In the genomic region with DNA sequence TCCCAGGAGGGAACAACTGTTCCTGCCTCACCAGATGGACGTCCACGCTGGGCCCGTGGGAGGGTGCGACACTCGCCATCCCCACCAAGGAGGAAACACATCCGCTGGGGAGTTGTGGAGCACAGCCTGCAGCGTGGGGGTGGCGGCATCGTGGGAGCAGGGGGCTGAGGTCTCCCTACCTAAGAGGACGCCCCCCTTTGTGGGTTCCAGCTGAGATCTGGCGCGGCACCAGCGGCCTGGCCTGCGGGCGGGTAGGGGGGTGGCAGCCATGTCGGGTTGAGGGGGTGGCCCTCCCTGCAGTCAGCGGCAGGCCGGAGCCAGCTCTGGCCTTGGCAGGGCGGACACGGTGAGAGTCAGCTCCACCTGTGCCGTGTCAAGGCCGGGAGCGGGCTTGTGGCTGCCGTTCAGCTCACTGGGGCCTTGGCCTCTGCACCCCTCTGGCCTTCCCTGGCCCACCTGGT, we compare ENCODE assay signal across 18 cellular contexts.
"Had no signal": no experiment of that assay in that cellular context is flagged by ENCODE, and none has a peak within 500 bp of the region (broad histone marks: within the 10 kb centered on the region; RNA-seq: fewer than 3 reads in every experiment).

No MANE protein-coding gene starts in this region.

- DNase-seq: activated CD4-positive, alpha-beta T cell treated with anti-CD3 and anti-CD28 coated beads, Interleukin-2, amount 10 ng/mL, durations not matched to agents 24 days and 14 days; activated CD8-positive, alpha-beta T cell treated with anti-CD3 and anti-CD28 coated beads for 36 hours; activated naive CD4-positive, alpha-beta T cell; activated naive CD8-positive, alpha-beta T cell treated with anti-CD3 and anti-CD28 coated beads, Interleukin-2, amount 10 ng/mL, durations not matched to agents 7 days and 5 days; activated T-cell treated with anti-CD3 and anti-CD28 coated beads, Interleukin-2, amount 50 U/mL, for 1 hour; amygdala; gastrocnemius medialis; head of caudate nucleus; naive B cell; stimulated activated CD8-positive, alpha-beta memory T cell treated with anti-CD3 and anti-CD28 coated beads, Interleukin-4, amount 100 ng/mL, for 48 hours; stimulated activated naive CD4-positive, alpha-beta T cell treated with Interleukin-2 at 50 U/mL for 16 hours; transverse colon had no signal

- H3K36me3 ChIP-seq: gastrocnemius medialis, ovary, right lobe of liver, transverse colon had no signal

- H3K27ac ChIP-seq: coronary artery, gastrocnemius medialis, right lobe of liver had no signal

- H3K4me3 ChIP-seq: coronary artery, gastrocnemius medialis, ovary, right lobe of liver, transverse colon had no signal

- H3K4me3 Mint-ChIP-seq: activated CD4-positive, alpha-beta T cell treated with anti-CD3 and anti-CD28 coated beads, Interleukin-2, amount 10 ng/mL, durations not matched to agents 24 days and 14 days; activated CD8-positive, alpha-beta T cell treated with anti-CD3 and anti-CD28 coated beads for 36 hours; activated naive CD8-positive, alpha-beta T cell treated with anti-CD3 and anti-CD28 coated beads, Interleukin-2, amount 10 ng/mL, durations not matched to agents 7 days and 5 days; activated T-helper 17 cell treated with anti-CD3 and anti-CD28 coated beads, Interleukin-2, amount 50 U/mL, for 72 hours; naive B cell had no signal

- H3K36me3 Mint-ChIP-seq: activated naive CD8-positive, alpha-beta T cell treated with anti-CD3 and anti-CD28 coated beads, Interleukin-2, amount 10 ng/mL, durations not matched to agents 7 days and 5 days; naive B cell had no signal

- H3K27ac Mint-ChIP-seq: activated CD4-positive, alpha-beta T cell treated with anti-CD3 and anti-CD28 coated beads, Interleukin-2, amount 10 ng/mL, durations not matched to agents 24 days and 14 days; activated CD8-positive, alpha-beta T cell treated with anti-CD3 and anti-CD28 coated beads for 36 hours; activated naive CD8-positive, alpha-beta T cell treated with anti-CD3 and anti-CD28 coated beads, Interleukin-2, amount 10 ng/mL, durations not matched to agents 7 days and 5 days; activated T-helper 17 cell treated with anti-CD3 and anti-CD28 coated beads, Interleukin-2, amount 50 U/mL, for 72 hours had no signal

- H3K9me3 ChIP-seq: gastrocnemius medialis, ovary, right lobe of liver, transverse colon had no signal

- ATAC-seq: activated CD8-positive, alpha-beta T cell treated with anti-CD3 and anti-CD28 coated beads for 36 hours; activated T-helper 17 cell treated with anti-CD3 and anti-CD28 coated beads, Interleukin-2, amount 50 U/mL, for 72 hours; esophagus mucosa; gastrocnemius medialis; right lobe of liver had no signal

- H3K9me3 Mint-ChIP-seq: activated CD4-positive, alpha-beta T cell treated with anti-CD3 and anti-CD28 coated beads, Interleukin-2, amount 10 ng/mL, durations not matched to agents 24 days and 14 days; activated CD8-positive, alpha-beta T cell treated with anti-CD3 and anti-CD28 coated beads for 36 hours; activated naive CD8-positive, alpha-beta T cell treated with anti-CD3 and anti-CD28 coated beads, Interleukin-2, amount 10 ng/mL, durations not matched to agents 7 days and 5 days had no signal

- H3K27me3 Mint-ChIP-seq: activated CD8-positive, alpha-beta T cell treated with anti-CD3 and anti-CD28 coated beads for 36 hours had no signal

- FAIRE-seq: keratinocyte had no signal

- H3K27me3 ChIP-seq: gastrocnemius medialis, ovary, right lobe of liver had no signal

- H3K4me1 ChIP-seq: right lobe of liver had no signal
